ENCODE assay signal across 9 cellular contexts in genomic region chr11:118691926-118692830, GRCh38. TPM values are rescaled to one million over a fixed set of nuclear protein-coding genes. Genes with fewer than 3 reads are reported as not detected.
A peak's percentile ranks its signal among the peaks of the same experiment; 100 is the strongest.
DNase-seq lines count a peak whose midpoint lies in the region; ATAC-seq, FAIRE-seq and TF ChIP-seq lines count a peak whose summit lies in the region.
"Had no signal": no experiment of that assay in that cellular context is flagged by ENCODE, and none has a peak within 500 bp of the region (broad histone marks: within the 10 kb centered on the region; RNA-seq: fewer than 3 reads in every experiment).

No MANE protein-coding gene starts in this region.

- no peaks in the 10 kb centered on the region for H4K20me1 ChIP-seq in endothelial cell of umbilical vein (replicated peaks; ENCODE audit: control insufficient read depth, extremely low read depth, insufficient read depth, low read length)

- no peak overlapping the region for H3K4me3 ChIP-seq in endothelial cell of umbilical vein (replicated peaks in 1 of 3; ENCODE audit: insufficient read depth in 1 of 3, low read depth in 1 of 3, low read length in 3 of 3)
- H3K4me3 ChIP-seq in pancreas, result no peak overlapping the region
- H3K4me3 ChIP-seq: PC-9 had no signal

- no peaks in the 10 kb centered on the region for H3K27me3 ChIP-seq in endothelial cell of umbilical vein (ENCODE audit: control insufficient read depth in 2 of 2, insufficient read depth in 2 of 2, low read length in 2 of 2)
- H3K27me3 ChIP-seq in pancreas, result no peaks in the 10 kb centered on the region

- CTCF ChIA-PET in endothelial cell of umbilical vein (lab: Charles Lee), result interaction anchor here (2.9 to 3.8 kb wide), 2 partner anchors 97 to 265 kb away, joined by 9 to 45 read pairs; partner anchors contain the start of gene UPK2
- CTCF ChIA-PET in HEK293T (lab: Yijun Ruan, JAX), result no interaction called here

- peak; percentile 63 to 72 for DNase-seq in activated CD4-positive, alpha-beta T cell treated with anti-CD3 and anti-CD28 coated beads, Interleukin-2, amount 50 U/mL, for 48 hours
- DNase-seq in endothelial cell of umbilical vein (ENCODE audit: low read depth, low spot score), result no peak
- DNase-seq in stimulated activated CD4-positive, alpha-beta T cell treated with anti-CD3 and anti-CD28 coated beads, TNF-alpha, amount 100 ng/mL, for 4 hours (ENCODE audit: low read depth in 3 of 3), result peak in 2 of 3 experiments; percentile 38 to 49
- no peak for DNase-seq in pancreas
- no peak for DNase-seq in left lobe of liver (ENCODE audit: low spot score)
- no peak for DNase-seq in HEK293T (ENCODE audit: extremely low spot score)

- TF ChIP-seq POLR2A in endothelial cell of umbilical vein (IDR thresholded peaks at IDR 0.05; ENCODE audit: low read depth, low read length), result no peak

- H3K9me1 ChIP-seq in endothelial cell of umbilical vein (replicated peaks; ENCODE audit: control insufficient read depth, extremely low read depth, insufficient read depth, low read length), result no peaks in the 10 kb centered on the region

- H3K79me2 ChIP-seq in endothelial cell of umbilical vein (ENCODE audit: control insufficient read depth, insufficient read depth, low read length), result no peaks in the 10 kb centered on the region

- H3K9me3 ChIP-seq in endothelial cell of umbilical vein (replicated peaks; ENCODE audit: control insufficient read depth, insufficient read depth, low read length) (no peaks in the 10 kb centered on the region), pancreas (no peaks in the 10 kb centered on the region)

- POLR2A ChIA-PET in endothelial cell of umbilical vein (lab: Charles Lee) (no interaction called here), HEK293T (lab: Yijun Ruan, JAX) (interaction anchor here (1.0 kb wide), 1 partner anchor 99 kb away, joined by 3 read pairs; the partner anchor contains the start of gene DDX6)

- BruUV-seq in endothelial cell of umbilical vein (replicated peaks; lab: Mats Ljungman, UMichigan), result no TSS peak

- no peak overlapping the region for H3K4me2 ChIP-seq in endothelial cell of umbilical vein (ENCODE audit: insufficient read depth, low read length)
- H3K4me2 ChIP-seq: PC-9 had no signal

- H3K9ac ChIP-seq in endothelial cell of umbilical vein (replicated peaks; ENCODE audit: extremely low read depth, insufficient read depth, low read length), result no peak overlapping the region

- dilution Hi-C loops in endothelial cell of umbilical vein (cut with MboI; ENCODE audit: extremely low pct_ligation_motif_present, low sequenced_read_pairs), result no loop called here

- FAIRE-seq in endothelial cell of umbilical vein (lab: Jason Lieb, UNC), result no peak
- FAIRE-seq in pancreas (lab: Jason Lieb, UNC), result no peak

- H2AFZ ChIP-seq in endothelial cell of umbilical vein (ENCODE audit: low read depth, low read length), result peak overlapping the region; percentile 3
- H2AFZ ChIP-seq: PC-9 had no signal

- TF ChIP-seq CTCF in endothelial cell of umbilical vein (IDR thresholded peaks at IDR 0.05; ENCODE audit: extremely low read depth in 1 of 2, insufficient read depth in 1 of 2, low read depth in 1 of 2, low read length in 2 of 2) (no peak), pancreas (IDR thresholded peaks at IDR 0.05) (no peak)

- peak; percentile 35 for ATAC-seq in HG02798 (IDR thresholded peaks at IDR 0.05; ENCODE audit: poor library complexity, unreplicated experiment)
- no peak for ATAC-seq in pancreas
- ATAC-seq in HG02610 (IDR thresholded peaks at IDR 0.05; ENCODE audit: unreplicated experiment), result no peak
- no peak for ATAC-seq in left lobe of liver

- intact Hi-C loops in endothelial cell of umbilical vein (cut with micrococcal nuclease) (loop anchor here (5.0 kb wide), 1 partner anchor 55 kb away; no protein-coding TSS in a partner anchor), pancreas (cut with DNase I) (loop anchor here in 2 of 3 donors (5.0 to 10.0 kb wide), 2 partner anchors 263 to 265 kb away; partner anchors contain the start of gene UPK2 (in 2 of the 2))

- WGBS in pancreas, 2 donors, result 78 to 85% methylated on average over 15 of the region's 15 CpGs

- H3K4me1 ChIP-seq in endothelial cell of umbilical vein (ENCODE audit: control insufficient read depth, extremely low read depth, insufficient read depth, low read length), result no peaks in the 10 kb centered on the region
- no peaks in the 10 kb centered on the region for H3K4me1 ChIP-seq in pancreas

- H3K27ac ChIP-seq in endothelial cell of umbilical vein (ENCODE audit: insufficient read depth, low read depth, low read length) (no peak overlapping the region), pancreas (no peak overlapping the region)
- H3K27ac ChIP-seq: PC-9 had no signal

- H3K36me3 ChIP-seq in endothelial cell of umbilical vein (ENCODE audit: control insufficient read depth in 2 of 2, extremely low read depth in 1 of 2, insufficient read depth in 2 of 2, low read length in 2 of 2), result no peaks in the 10 kb centered on the region
- no peaks in the 10 kb centered on the region for H3K36me3 ChIP-seq in pancreas

TF ChIP-seq in endothelial cell of umbilical vein, 7 proteins besides CTCF, POLR2A, EP300 and RAD21:
- peak; percentile 36 for TF ChIP-seq FOS (IDR thresholded peaks at IDR 0.05; ENCODE audit: borderline replicate concordance, insufficient read depth, low read length)
- TF ChIP-seq POLR2AphosphoS5 (IDR thresholded peaks at IDR 0.05; ENCODE audit: insufficient read depth, low read depth, low read length), result no peak

TF ChIP-seq in HEK293T, 16 proteins besides CTCF, POLR2A, EP300 and RAD21:
- TF ChIP-seq ARNT (IDR thresholded peaks at IDR 0.05), result no peak
- TF ChIP-seq BHLHE40 (IDR thresholded peaks at IDR 0.05; ENCODE audit: borderline replicate concordance), result no peak
- TF ChIP-seq NFRKB (IDR thresholded peaks at IDR 0.05), result no peak
- TF ChIP-seq FOXK2 (IDR thresholded peaks at IDR 0.05), result no peak
TF ChIP-seq in HEK293T: peak in this region for 0.

RNA-seq across cellular contexts. Expression of gene TREH, which starts 12.7 kb away (rescaled TPM):
- total RNA-seq in endothelial cell of umbilical vein, result not detected in 2 replicates
- not detected in 2 replicates for polyA plus RNA-seq in endothelial cell of umbilical vein
- not detected in 2 replicates for polyA plus RNA-seq in endothelial cell of umbilical vein (2011; cell fraction: cytosol; rRNA removed)
- polyA plus RNA-seq in endothelial cell of umbilical vein (2011; cell fraction: nucleus; rRNA removed), result not detected in 2 replicates
- 0.35 and 0.56 TPM in 2 replicates for polyA plus RNA-seq in endothelial cell of umbilical vein (2012)
- not detected in 2 replicates for polyA minus RNA-seq in endothelial cell of umbilical vein
- polyA minus RNA-seq in endothelial cell of umbilical vein (2011; cell fraction: cytosol; rRNA and poly(A)+ RNA removed), result not detected
- not detected in 2 replicates for polyA minus RNA-seq in endothelial cell of umbilical vein (2011; cell fraction: nucleus; rRNA and poly(A)+ RNA removed)
- total RNA-seq in pancreas, result 1 to 10 TPM in 2 of 6 donors, under 1 TPM in 4; 0.14 to 1.5 (median 0.62) TPM
- polyA plus RNA-seq in pancreas, result 1 to 10 TPM; 3.8 to 4.7 TPM
- total RNA-seq in left lobe of liver, result 3.4 TPM
- total RNA-seq: PC-9 had no signal

Comparison
In these comparisons a context has a peak if more than half of its experiments do, and no peak if none do; other contexts are left out.
1. DNase-seq: peak in activated CD4-positive, alpha-beta T cell treated with anti-CD3 and anti-CD28 coated beads, Interleukin-2, amount 50 U/mL, for 48 hours (2 of 2) and stimulated activated CD4-positive, alpha-beta T cell treated with anti-CD3 and anti-CD28 coated beads, TNF-alpha, amount 100 ng/mL, for 4 hours (2 of 3); none in endothelial cell of umbilical vein (single experiment), pancreas (0 of 6), left lobe of liver (single experiment) and HEK293T (single experiment).